20 cellular contexts compared by ENCODE assay signal in the genomic region with DNA sequence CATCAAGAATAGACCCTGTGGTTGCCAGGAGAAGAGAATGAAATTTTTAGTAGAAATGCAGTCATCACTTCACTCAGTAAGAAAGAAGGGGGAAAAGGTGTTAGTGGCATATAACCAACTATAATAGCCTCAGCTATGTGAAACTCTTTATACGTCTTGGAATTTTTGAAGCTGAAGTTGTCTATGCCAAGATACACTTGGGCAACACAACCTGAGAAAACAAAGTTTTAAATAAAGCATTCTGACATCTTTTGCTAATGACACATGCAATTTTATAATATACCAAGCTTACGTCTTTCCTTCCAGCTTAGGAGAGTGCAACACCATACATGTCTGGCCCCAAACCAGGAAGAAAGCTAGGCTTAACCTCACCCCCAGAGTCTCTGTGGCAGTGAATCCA.
"Had no signal": no experiment of that assay in that cellular context is flagged by ENCODE, and none has a peak within 500 bp of the region (broad histone marks: within the 10 kb centered on the region; RNA-seq: fewer than 3 reads in every experiment).

No MANE protein-coding gene starts in this region.

- H3K27me3 ChIP-seq: left lung, stomach, testis had no signal

- DNase-seq: activated CD4-positive, alpha-beta memory T cell treated with anti-CD3 and anti-CD28 coated beads for 36 hours; activated CD8-positive, alpha-beta memory T cell treated with anti-CD3 and anti-CD28 coated beads, Interleukin-2, amount 10 ng/mL, durations not matched to agents 7 days and 5 days; activated naive CD4-positive, alpha-beta T cell treated with anti-CD3 and anti-CD28 coated beads, Interleukin-2, amount 10 ng/mL, durations not matched to agents 7 days and 5 days; activated T-cell treated with anti-CD3 and anti-CD28 coated beads, Interleukin-2, amount 50 U/mL, for 24 hours; cerebellar nuclear complex; dermis blood vessel endothelial cell; hippocampal formation; left lung; mesendoderm; nephron progenitor cell; occipital lobe; right cardiac atrium; stimulated activated CD4-positive, alpha-beta T cell treated with anti-CD3 and anti-CD28 coated beads, Interleukin-12 subunit alpha, Interleukin-12 subunit beta, amount 100 ng/mL, for 4 hours; stimulated activated CD4-positive, alpha-beta T cell treated with anti-CD3 and anti-CD28 coated beads, Interleukin-2, amount 100 ng/mL, for 24 hours; stomach; T-helper 17 cell; testis; WERI-Rb-1 had no signal

- H3K9me3 ChIP-seq: left lung, stomach, testis had no signal

- H3K27ac Mint-ChIP-seq: activated CD4-positive, alpha-beta memory T cell treated with anti-CD3 and anti-CD28 coated beads for 36 hours; activated CD8-positive, alpha-beta memory T cell treated with anti-CD3 and anti-CD28 coated beads, Interleukin-2, amount 10 ng/mL, durations not matched to agents 7 days and 5 days; activated naive CD4-positive, alpha-beta T cell treated with anti-CD3 and anti-CD28 coated beads, Interleukin-2, amount 10 ng/mL, durations not matched to agents 7 days and 5 days; activated T-cell treated with anti-CD3 and anti-CD28 coated beads, Interleukin-2, amount 50 U/mL, for 24 hours; nephron progenitor cell; progenitor cell of endocrine pancreas; T-helper 17 cell had no signal

- H3K4me3 Mint-ChIP-seq: activated CD4-positive, alpha-beta memory T cell treated with anti-CD3 and anti-CD28 coated beads for 36 hours; activated CD8-positive, alpha-beta memory T cell treated with anti-CD3 and anti-CD28 coated beads, Interleukin-2, amount 10 ng/mL, durations not matched to agents 7 days and 5 days; activated naive CD4-positive, alpha-beta T cell treated with anti-CD3 and anti-CD28 coated beads, Interleukin-2, amount 10 ng/mL, durations not matched to agents 7 days and 5 days; activated T-cell treated with anti-CD3 and anti-CD28 coated beads, Interleukin-2, amount 50 U/mL, for 24 hours; nephron progenitor cell; T-helper 17 cell had no signal

- H3K36me3 Mint-ChIP-seq: activated CD4-positive, alpha-beta memory T cell treated with anti-CD3 and anti-CD28 coated beads for 36 hours; activated CD8-positive, alpha-beta memory T cell treated with anti-CD3 and anti-CD28 coated beads, Interleukin-2, amount 10 ng/mL, durations not matched to agents 7 days and 5 days; activated naive CD4-positive, alpha-beta T cell treated with anti-CD3 and anti-CD28 coated beads, Interleukin-2, amount 10 ng/mL, durations not matched to agents 7 days and 5 days had no signal

- ATAC-seq: activated CD8-positive, alpha-beta memory T cell treated with anti-CD3 and anti-CD28 coated beads, Interleukin-2, amount 10 ng/mL, durations not matched to agents 7 days and 5 days; left lung; T-helper 17 cell had no signal

- H3K4me1 Mint-ChIP-seq: activated CD8-positive, alpha-beta memory T cell treated with anti-CD3 and anti-CD28 coated beads, Interleukin-2, amount 10 ng/mL, durations not matched to agents 7 days and 5 days; activated naive CD4-positive, alpha-beta T cell treated with anti-CD3 and anti-CD28 coated beads, Interleukin-2, amount 10 ng/mL, durations not matched to agents 7 days and 5 days; T-helper 17 cell had no signal

- H3K36me3 ChIP-seq: left lung, stomach, WERI-Rb-1 had no signal

- H3K9me3 Mint-ChIP-seq: activated CD4-positive, alpha-beta memory T cell treated with anti-CD3 and anti-CD28 coated beads for 36 hours; activated T-cell treated with anti-CD3 and anti-CD28 coated beads, Interleukin-2, amount 50 U/mL, for 24 hours; nephron progenitor cell had no signal

- H3K4me3 ChIP-seq: left lung, stomach, testis had no signal

- H3K27ac ChIP-seq: left lung, stomach, WERI-Rb-1 had no signal

- FAIRE-seq: keratinocyte had no signal
